ENCODE assay signal across 1 cellular context in genomic region chr12:33588082-33588712, GRCh38.
A peak's percentile ranks its signal among the peaks of the same experiment; 100 is the strongest.
TF ChIP-seq lines count a peak whose summit lies in the region.

No MANE protein-coding gene starts in this region.

TF ChIP-seq in K562, 482 proteins besides CTCF, POLR2A, EP300 and RAD21 (continued from another document and continues in another):
- no peak for TF ChIP-seq ZNF740 (CRISPR knock-in tag; IDR thresholded peaks at IDR 0.05)
- TF ChIP-seq ZNF740 (tag; IDR thresholded peaks at IDR 0.05), result no peak
- TF ChIP-seq E2F1 (CRISPR knock-in tag; IDR thresholded peaks at IDR 0.05), result no peak
- TF ChIP-seq CREB3 (tag; conservative IDR thresholded peaks at IDR 0.05; ENCODE audit: low read depth), result no peak
- 0 out of 2 replicates have a peak, but pooled peaks have one; percentile 48 for TF ChIP-seq ARID3B (CRISPR knock-in tag; IDR thresholded peaks at IDR 0.05; ENCODE audit: borderline replicate concordance)
- peak in 1 of 2 experiments; percentile 87; a peak in 2 of 4 replicates for TF ChIP-seq ZNF318 (IDR thresholded peaks at IDR 0.05; ENCODE audit: borderline replicate concordance in 1 of 2, low read depth in 1 of 2)
- no peak for TF ChIP-seq MLX (CRISPR knock-in tag; conservative IDR thresholded peaks at IDR 0.05)
- no peak for TF ChIP-seq PHF21A (IDR thresholded peaks at IDR 0.05; ENCODE audit: borderline replicate concordance, low read depth)
- no peak for TF ChIP-seq USF2 (CRISPR knock-in tag; IDR thresholded peaks at IDR 0.05)
- TF ChIP-seq ZBTB40 (IDR thresholded peaks at IDR 0.05), result no peak
- TF ChIP-seq ZBTB40 (CRISPR knock-in tag; IDR thresholded peaks at IDR 0.05), result no peak
- no peak for TF ChIP-seq SLC30A9 (CRISPR knock-in tag; IDR thresholded peaks at IDR 0.05)
- peak in 1 of 2 experiments; percentile 76; a peak in 2 of 4 replicates for TF ChIP-seq MNT (conservative IDR thresholded peaks at IDR 0.05)
- no peak; the same call in 1 of the 2 replicates for TF ChIP-seq SMAD3 (CRISPR knock-in tag; conservative IDR thresholded peaks at IDR 0.05)
- TF ChIP-seq ZNF354B (CRISPR knock-in tag; IDR thresholded peaks at IDR 0.05), result no peak
- no peak for TF ChIP-seq ZKSCAN3 (CRISPR knock-in tag; IDR thresholded peaks at IDR 0.05)
- peak; percentile 81 for TF ChIP-seq ZNF384 (IDR thresholded peaks at IDR 0.05; ENCODE audit: low read depth, low read length)
- TF ChIP-seq MTA2 (IDR thresholded peaks at IDR 0.05; ENCODE audit: low read depth), result peak; percentile 92
- peak; percentile 99 for TF ChIP-seq SOX6 (IDR thresholded peaks at IDR 0.05)
- peak; percentile 59; the same call in 1 of the 2 replicates for TF ChIP-seq ESRRA (IDR thresholded peaks at IDR 0.05; ENCODE audit: borderline replicate concordance, low read depth)
- TF ChIP-seq ELF4 (CRISPR knock-in tag; IDR thresholded peaks at IDR 0.05), result no peak
- 0 out of 3 replicates have a peak, but pooled peaks of 1 of the 2 experiments have one; percentile 8 for TF ChIP-seq CBX3 (IDR thresholded peaks at IDR 0.05; ENCODE audit: borderline replicate concordance in 1 of 2, low read length in 2 of 2)
- no peak for TF ChIP-seq ZSCAN29 (IDR thresholded peaks at IDR 0.05)
- TF ChIP-seq GTF2E2 (tag; IDR thresholded peaks at IDR 0.05), result 0 out of 2 replicates have a peak, but pooled peaks have one; percentile 19
- no peak for TF ChIP-seq MCM7 (IDR thresholded peaks at IDR 0.05)
- TF ChIP-seq ETV1 (tag; conservative IDR thresholded peaks at IDR 0.05; ENCODE audit: low read depth), result 0 out of 2 replicates have a peak, but pooled peaks have one; percentile 17
